In genomic region chr14:88952901-88953300, GRCh38 we compare ENCODE assay signal across 21 cellular contexts.
"Had no signal": no experiment of that assay in that cellular context is flagged by ENCODE, and none has a peak within 500 bp of the region (broad histone marks: within the 10 kb centered on the region; RNA-seq: fewer than 3 reads in every experiment).

No MANE protein-coding gene starts in this region.

- H3K36me3 ChIP-seq: gastrocnemius medialis, neutrophil, prostate gland, sigmoid colon, thoracic aorta, tibial nerve, upper lobe of right lung, uterus had no signal

- FAIRE-seq: kidney had no signal

- ATAC-seq: gastrocnemius medialis; left lobe of liver; mucosa of descending colon; natural killer cell treated with Interleukin-12 subunit alpha and Interleukin-12 subunit beta and Interleukin-15 and Interleukin-18, amount 100 ng/mL, for 72 hours; right cardiac atrium; stimulated activated naive B cell treated with anti-CD40 and anti-IgM and Interleukin-4, amounts not matched to agents 10 μg/mL and 1 μg/mL and 100 μg/mL, for 72 hours; upper lobe of right lung had no signal

- H3K4me3 ChIP-seq: gastrocnemius medialis, lung, mucosa of descending colon, prostate gland, sigmoid colon, thoracic aorta, tibial nerve, upper lobe of right lung, uterus had no signal

- H3K9me3 ChIP-seq: gastrocnemius medialis, mucosa of descending colon, prostate gland, thoracic aorta, upper lobe of right lung, uterus had no signal

- H3K27ac ChIP-seq: gastrocnemius medialis, neutrophil, parathyroid adenoma, prostate gland, sigmoid colon, thoracic aorta, tibial nerve, upper lobe of right lung, uterus had no signal

- DNase-seq: cerebellar nuclear complex; cortex of kidney; effector CD4-positive, alpha-beta T cell; gastrocnemius medialis; kidney; mucosa of descending colon; naive B cell; right cardiac atrium; sigmoid colon; stimulated activated CD4-positive, alpha-beta T cell treated with anti-CD3 and anti-CD28 coated beads, Interleukin-2, amount 100 ng/mL, for 24 hours; stimulated activated naive B cell treated with anti-CD40 and anti-IgM and Interleukin-4, amounts not matched to agents 10 μg/mL and 1 μg/mL and 100 μg/mL, for 72 hours; upper lobe of right lung; uterus had no signal

- H3K27me3 ChIP-seq: gastrocnemius medialis, tibial nerve, upper lobe of right lung, uterus had no signal

- H3K4me1 ChIP-seq: gastrocnemius medialis, prostate gland, sigmoid colon, tibial nerve, upper lobe of right lung, uterus had no signal
